In the genomic region with DNA sequence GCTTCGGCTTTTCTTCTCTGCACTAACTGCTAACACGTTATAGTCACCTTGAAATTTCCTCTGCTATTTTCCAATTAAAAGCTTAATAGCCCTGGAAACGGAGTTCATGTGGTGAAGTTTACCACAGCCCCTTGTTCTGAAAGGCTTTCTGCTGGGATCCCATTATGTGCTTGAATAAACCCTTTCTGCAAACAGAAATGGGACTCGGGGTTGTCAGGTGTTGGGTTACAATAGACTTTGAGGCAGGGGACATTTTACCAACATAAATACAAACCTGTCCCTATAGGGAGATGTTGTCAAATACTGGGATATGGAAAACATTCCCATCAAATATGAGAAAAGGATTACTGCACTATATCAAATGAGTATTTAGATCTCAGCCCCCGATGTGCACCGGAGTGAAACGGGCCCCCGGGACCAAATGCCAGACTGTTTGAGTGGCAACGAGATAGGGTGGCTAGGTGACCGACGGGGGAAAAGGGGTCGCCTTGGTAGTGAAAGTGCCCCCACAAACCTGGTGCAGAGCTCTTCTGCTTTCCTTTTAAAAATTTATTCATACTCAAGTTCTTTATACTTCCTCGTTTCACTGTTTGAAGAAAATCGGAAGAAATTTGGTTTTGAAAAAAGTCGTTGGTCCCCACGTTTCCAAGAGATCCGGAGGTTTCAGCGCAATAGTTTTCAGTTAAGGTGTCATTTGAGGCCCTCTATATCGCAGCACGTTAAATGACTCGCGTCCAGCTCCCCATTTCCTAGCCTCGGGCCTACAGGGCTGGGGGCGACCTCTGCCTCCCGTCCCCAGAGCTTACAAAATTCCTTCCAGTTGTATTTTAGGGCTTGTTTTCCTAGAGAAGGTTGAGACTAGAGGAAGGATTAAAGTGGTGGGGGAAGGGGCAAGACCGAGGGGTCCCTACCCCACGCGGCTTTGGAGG, we compare ENCODE assay signal across 1 cellular context.
A peak's percentile ranks its signal among the peaks of the same experiment; 100 is the strongest.
TF ChIP-seq lines count a peak whose summit lies in the region.

No MANE protein-coding gene starts in this region.

TF ChIP-seq in GM23338, 12 proteins besides CTCF, POLR2A, EP300 and RAD21 (continued from another document):
- TF ChIP-seq, protein P1, sequence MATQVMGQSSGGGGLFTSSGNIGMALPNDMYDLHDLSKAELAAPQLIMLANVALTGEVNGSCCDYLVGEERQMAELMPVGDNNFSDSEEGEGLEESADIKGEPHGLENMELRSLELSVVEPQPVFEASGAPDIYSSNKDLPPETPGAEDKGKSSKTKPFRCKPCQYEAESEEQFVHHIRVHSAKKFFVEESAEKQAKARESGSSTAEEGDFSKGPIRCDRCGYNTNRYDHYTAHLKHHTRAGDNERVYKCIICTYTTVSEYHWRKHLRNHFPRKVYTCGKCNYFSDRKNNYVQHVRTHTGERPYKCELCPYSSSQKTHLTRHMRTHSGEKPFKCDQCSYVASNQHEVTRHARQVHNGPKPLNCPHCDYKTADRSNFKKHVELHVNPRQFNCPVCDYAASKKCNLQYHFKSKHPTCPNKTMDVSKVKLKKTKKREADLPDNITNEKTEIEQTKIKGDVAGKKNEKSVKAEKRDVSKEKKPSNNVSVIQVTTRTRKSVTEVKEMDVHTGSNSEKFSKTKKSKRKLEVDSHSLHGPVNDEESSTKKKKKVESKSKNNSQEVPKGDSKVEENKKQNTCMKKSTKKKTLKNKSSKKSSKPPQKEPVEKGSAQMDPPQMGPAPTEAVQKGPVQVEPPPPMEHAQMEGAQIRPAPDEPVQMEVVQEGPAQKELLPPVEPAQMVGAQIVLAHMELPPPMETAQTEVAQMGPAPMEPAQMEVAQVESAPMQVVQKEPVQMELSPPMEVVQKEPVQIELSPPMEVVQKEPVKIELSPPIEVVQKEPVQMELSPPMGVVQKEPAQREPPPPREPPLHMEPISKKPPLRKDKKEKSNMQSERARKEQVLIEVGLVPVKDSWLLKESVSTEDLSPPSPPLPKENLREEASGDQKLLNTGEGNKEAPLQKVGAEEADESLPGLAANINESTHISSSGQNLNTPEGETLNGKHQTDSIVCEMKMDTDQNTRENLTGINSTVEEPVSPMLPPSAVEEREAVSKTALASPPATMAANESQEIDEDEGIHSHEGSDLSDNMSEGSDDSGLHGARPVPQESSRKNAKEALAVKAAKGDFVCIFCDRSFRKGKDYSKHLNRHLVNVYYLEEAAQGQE (IDR thresholded peaks at IDR 0.05; ENCODE audit: unreplicated experiment): no peak
- TF ChIP-seq EZH2 (IDR thresholded peaks at IDR 0.05; ENCODE audit: low read depth, unreplicated experiment) (peak; percentile 97), NANOG (IDR thresholded peaks at IDR 0.05; ENCODE audit: borderline replicate concordance) (no peak), POLR2AphosphoS5 (IDR thresholded peaks at IDR 0.05; ENCODE audit: low read depth) (no peak), EZH2phosphoT487 (IDR thresholded peaks at IDR 0.05; ENCODE audit: unreplicated experiment) (peak; percentile 48), ZNF331 (CRISPR knock-in tag; IDR thresholded peaks at IDR 0.05; ENCODE audit: low read depth) (no peak), ZNF114 (CRISPR knock-in tag; IDR thresholded peaks at IDR 0.05) (no peak), CREB1 (CRISPR knock-in tag; IDR thresholded peaks at IDR 0.05; ENCODE audit: low read depth) (no peak)
- TF ChIP-seq, protein P2, sequence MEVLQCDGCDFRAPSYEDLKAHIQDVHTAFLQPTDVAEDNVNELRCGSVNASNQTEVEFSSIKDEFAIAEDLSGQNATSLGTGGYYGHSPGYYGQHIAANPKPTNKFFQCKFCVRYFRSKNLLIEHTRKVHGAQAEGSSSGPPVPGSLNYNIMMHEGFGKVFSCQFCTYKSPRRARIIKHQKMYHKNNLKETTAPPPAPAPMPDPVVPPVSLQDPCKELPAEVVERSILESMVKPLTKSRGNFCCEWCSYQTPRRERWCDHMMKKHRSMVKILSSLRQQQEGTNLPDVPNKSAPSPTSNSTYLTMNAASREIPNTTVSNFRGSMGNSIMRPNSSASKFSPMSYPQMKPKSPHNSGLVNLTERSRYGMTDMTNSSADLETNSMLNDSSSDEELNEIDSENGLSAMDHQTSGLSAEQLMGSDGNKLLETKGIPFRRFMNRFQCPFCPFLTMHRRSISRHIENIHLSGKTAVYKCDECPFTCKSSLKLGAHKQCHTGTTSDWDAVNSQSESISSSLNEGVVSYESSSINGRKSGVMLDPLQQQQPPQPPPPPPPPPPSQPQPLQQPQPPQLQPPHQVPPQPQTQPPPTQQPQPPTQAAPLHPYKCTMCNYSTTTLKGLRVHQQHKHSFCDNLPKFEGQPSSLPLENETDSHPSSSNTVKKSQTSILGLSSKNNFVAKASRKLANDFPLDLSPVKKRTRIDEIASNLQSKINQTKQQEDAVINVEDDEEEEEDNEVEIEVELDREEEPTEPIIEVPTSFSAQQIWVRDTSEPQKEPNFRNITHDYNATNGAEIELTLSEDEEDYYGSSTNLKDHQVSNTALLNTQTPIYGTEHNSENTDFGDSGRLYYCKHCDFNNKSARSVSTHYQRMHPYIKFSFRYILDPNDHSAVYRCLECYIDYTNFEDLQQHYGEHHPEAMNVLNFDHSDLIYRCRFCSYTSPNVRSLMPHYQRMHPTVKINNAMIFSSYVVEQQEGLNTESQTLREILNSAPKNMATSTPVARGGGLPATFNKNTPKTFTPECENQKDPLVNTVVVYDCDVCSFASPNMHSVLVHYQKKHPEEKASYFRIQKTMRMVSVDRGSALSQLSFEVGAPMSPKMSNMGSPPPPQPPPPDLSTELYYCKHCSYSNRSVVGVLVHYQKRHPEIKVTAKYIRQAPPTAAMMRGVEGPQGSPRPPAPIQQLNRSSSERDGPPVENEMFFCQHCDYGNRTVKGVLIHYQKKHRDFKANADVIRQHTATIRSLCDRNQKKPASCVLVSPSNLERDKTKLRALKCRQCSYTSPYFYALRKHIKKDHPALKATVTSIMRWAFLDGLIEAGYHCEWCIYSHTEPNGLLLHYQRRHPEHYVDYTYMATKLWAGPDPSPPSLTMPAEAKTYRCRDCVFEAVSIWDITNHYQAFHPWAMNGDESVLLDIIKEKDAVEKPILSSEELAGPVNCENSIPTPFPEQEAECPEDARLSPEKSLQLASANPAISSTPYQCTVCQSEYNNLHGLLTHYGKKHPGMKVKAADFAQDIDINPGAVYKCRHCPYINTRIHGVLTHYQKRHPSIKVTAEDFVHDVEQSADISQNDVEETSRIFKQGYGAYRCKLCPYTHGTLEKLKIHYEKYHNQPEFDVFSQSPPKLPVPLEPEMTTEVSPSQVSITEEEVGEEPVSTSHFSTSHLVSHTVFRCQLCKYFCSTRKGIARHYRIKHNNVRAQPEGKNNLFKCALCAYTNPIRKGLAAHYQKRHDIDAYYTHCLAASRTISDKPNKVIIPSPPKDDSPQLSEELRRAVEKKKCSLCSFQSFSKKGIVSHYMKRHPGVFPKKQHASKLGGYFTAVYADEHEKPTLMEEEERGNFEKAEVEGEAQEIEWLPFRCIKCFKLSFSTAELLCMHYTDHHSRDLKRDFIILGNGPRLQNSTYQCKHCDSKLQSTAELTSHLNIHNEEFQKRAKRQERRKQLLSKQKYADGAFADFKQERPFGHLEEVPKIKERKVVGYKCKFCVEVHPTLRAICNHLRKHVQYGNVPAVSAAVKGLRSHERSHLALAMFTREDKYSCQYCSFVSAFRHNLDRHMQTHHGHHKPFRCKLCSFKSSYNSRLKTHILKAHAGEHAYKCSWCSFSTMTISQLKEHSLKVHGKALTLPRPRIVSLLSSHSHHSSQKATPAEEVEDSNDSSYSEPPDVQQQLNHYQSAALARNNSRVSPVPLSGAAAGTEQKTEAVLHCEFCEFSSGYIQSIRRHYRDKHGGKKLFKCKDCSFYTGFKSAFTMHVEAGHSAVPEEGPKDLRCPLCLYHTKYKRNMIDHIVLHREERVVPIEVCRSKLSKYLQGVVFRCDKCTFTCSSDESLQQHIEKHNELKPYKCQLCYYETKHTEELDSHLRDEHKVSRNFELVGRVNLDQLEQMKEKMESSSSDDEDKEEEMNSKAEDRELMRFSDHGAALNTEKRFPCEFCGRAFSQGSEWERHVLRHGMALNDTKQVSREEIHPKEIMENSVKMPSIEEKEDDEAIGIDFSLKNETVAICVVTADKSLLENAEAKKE (CRISPR knock-in tag; IDR thresholded peaks at IDR 0.05): no peak
